6 cellular contexts compared by ENCODE assay signal in genomic region chr19:43984687-43985000, GRCh38. TPM values are rescaled to one million over a fixed set of nuclear protein-coding genes. Genes with fewer than 3 reads are reported as not detected.
DNase-seq lines count a peak whose midpoint lies in the region; ATAC-seq, FAIRE-seq and TF ChIP-seq lines count a peak whose summit lies in the region.

No MANE protein-coding gene starts in this region.

- peak overlapping the region; percentile 80 for H3K9ac ChIP-seq in GM12878 (ENCODE audit: control insufficient read depth, insufficient read depth, low read length)

- H3K36me3 Mint-ChIP-seq in natural killer cell = peaks cover 14% of the 10 kb centered on the region

- TF ChIP-seq CTCF in GM12878 (IDR thresholded peaks at IDR 0.05 in 2 of 3, conservative IDR thresholded peaks at IDR 0.05 in 1 of 3; ENCODE audit: control insufficient read depth in 2 of 3, extremely low read depth in 1 of 3, insufficient read depth in 1 of 3, low read depth in 3 of 3, low read length in 3 of 3) (no peak), natural killer cell (IDR thresholded peaks at IDR 0.05) (no peak)

- H3K4me1 Mint-ChIP-seq in natural killer cell = peaks cover 0 to 5% of the 10 kb centered on the region in 2 donors

- peak overlapping the region; percentile 91 for H3K4me3 Mint-ChIP-seq in natural killer cell

- H3K27me3 ChIP-seq in GM12878 (replicated peaks in 1 of 2; ENCODE audit: control insufficient read depth in 2 of 2, insufficient read depth in 2 of 2, low read length in 1 of 2) = no peaks in the 10 kb centered on the region

- peaks cover 7% of the 10 kb centered on the region for H3K79me2 ChIP-seq in GM12878 (ENCODE audit: control insufficient read depth, insufficient read depth, low read length)

- peak overlapping the region; percentile 94 for H3K4me2 ChIP-seq in GM12878 (ENCODE audit: control insufficient read depth, insufficient read depth)

- no peaks in the 10 kb centered on the region for H3K4me1 ChIP-seq in GM12878 (ENCODE audit: control insufficient read depth, insufficient read depth, low read length)

- no peak for FAIRE-seq in GM12878 (lab: Jason Lieb, UNC)

- CTCF ChIA-PET in GM12878 (lab: Yijun Ruan, JAX) = interaction anchor here (0.5 to 1.5 kb wide), 4 partner anchors 19 to 52 kb away, joined by 4 to 5 read pairs (median 4); no protein-coding TSS in a partner anchor

- RAD21 ChIA-PET in GM12878 (lab: Charles Lee; ENCODE audit: unreplicated experiment) = interaction anchor here (1.0 to 1.6 kb wide), 3 partner anchors 34 to 320 kb away, joined by 3 to 5 read pairs (median 4); partner anchors contain the start of genes ZNF221, ZNF235 and ZNF45

- in situ Hi-C loops in GM12878 (cut with MboI) = no loop called here

- WGBS in GM12878 (ENCODE audit: insufficient coverage, insufficient replicate concordance, low lambda C conversion rate, missing lambda C conversion rate) = 33% methylated on average over 14 of the region's 14 CpGs

- TSS peak; percentile 83 for BruUV-seq in GM12878 (replicated peaks; lab: Mats Ljungman, UMichigan)

- H3K27ac Mint-ChIP-seq in natural killer cell = peak overlapping the region; percentile 63 to 90

- no peak for TF ChIP-seq POLR2A in GM12878 (IDR thresholded peaks at IDR 0.05; ENCODE audit: low read depth, low read length)

- H4K20me1 ChIP-seq in GM12878 (ENCODE audit: control insufficient read depth, insufficient read depth) = no peaks in the 10 kb centered on the region

- ATAC-seq in HG03097 (IDR thresholded peaks at IDR 0.05; ENCODE audit: low FRiP score, unreplicated experiment) (peak; percentile 24), GM12878 (peak; percentile 31), natural killer cell (peak in 2 of 3 donors; percentile 7 to 9)

- peak overlapping the region; percentile 90 for H3K4me3 ChIP-seq in GM12878

- H3K27ac ChIP-seq in GM12878 (ENCODE audit: control insufficient read depth, insufficient read depth) = peak overlapping the region; percentile 71

- intact Hi-C loops in GM12878 (cut with micrococcal nuclease; ENCODE audit: unreplicated experiment) (loop anchor here (1.0 kb wide), 3 partner anchors 18 to 49 kb away; partner anchors contain the start of genes ZNF221, ZNF230 and ZNF45), natural killer cell (cut with micrococcal nuclease) (loop anchor here (1.0 kb wide), 1 partner anchor 18 kb away; the partner anchor contains the start of gene ZNF230)

- H3K9me3 Mint-ChIP-seq in natural killer cell = no peaks in the 10 kb centered on the region

- TF ChIP-seq EP300 in GM12878 (IDR thresholded peaks at IDR 0.05; ENCODE audit: borderline replicate concordance in 1 of 2, control insufficient read depth in 1 of 2, low read depth in 2 of 2, low read length in 2 of 2) = no peak

- SMC1A ChIA-PET in GM12878 (lab: Charles Lee; ENCODE audit: uncharacterized antibody, unreplicated experiment) = interaction anchor here (0.7 to 1.7 kb wide), 6 partner anchors 17 to 110 kb away, joined by 3 to 6 read pairs (median 4); partner anchors contain the start of genes ZNF221 and ZNF45

- no peaks in the 10 kb centered on the region for H3K27me3 Mint-ChIP-seq in natural killer cell (ENCODE audit: low read depth in 2 of 2)

- H2AFZ ChIP-seq in GM12878 (ENCODE audit: control insufficient read depth, low read depth, low read length) = peak overlapping the region; percentile 99

- H3K9me3 ChIP-seq in GM12878 (replicated peaks; ENCODE audit: control insufficient read depth, insufficient read depth, low read length) = peaks cover 2% of the 10 kb centered on the region; the same call in 2 of the 3 replicates

- DNase-seq in GM12878 (ENCODE audit: low read depth, low spot score) (no peak), natural killer cell (no peak), GDM1 (lab: John Stamatoyannopoulos, UW) (no peak), NCI-H1417 treated with DMSO at 0.1 percent for 48 hours (lab: John Stamatoyannopoulos, UW) (no peak), DMS153 (lab: John Stamatoyannopoulos, UW) (no peak)

- no peak for TF ChIP-seq RAD21 in GM12878 (IDR thresholded peaks at IDR 0.05; ENCODE audit: insufficient read depth, low read depth, low read length)

- POLR2A ChIA-PET in GM12878 (lab: Charles Lee) = interaction anchor here (0.8 to 1.2 kb wide), 3 partner anchors 10 to 110 kb away, joined by 3 read pairs; partner anchors contain the start of gene ZNF224

- no peaks in the 10 kb centered on the region; a peak in 2 of 4 replicates for H3K36me3 ChIP-seq in GM12878 (ENCODE audit: control insufficient read depth in 2 of 2, insufficient read depth in 2 of 2, low read length in 1 of 2)

RNA-seq across cellular contexts. Expression of gene ZNF155, which starts 0.7 kb away (rescaled TPM):
- total RNA-seq in GM12878 (2013; cell fraction: nucleolus; rRNA removed) = 35.4 and 44.6 TPM in 2 replicates
- 5.7 and 7.5 TPM in 2 replicates for total RNA-seq in GM12878 (2014; rRNA removed)
- 8.3 and 9.4 TPM in 2 replicates for total RNA-seq in GM12878 (2014; rRNA removed; fragmentation: Illumina TruSeq; extraction: Trizol)
- total RNA-seq in GM12878 (2021) = 5.8 and 6.2 TPM in 2 replicates
- 4.2 TPM for polyA plus RNA-seq in GM12878 (2011; ENCODE audit: low read depth)
- 12.2 and 15.6 TPM in 2 replicates for polyA plus RNA-seq in GM12878 (2011; rRNA removed)
- polyA plus RNA-seq in GM12878 (2011; cell fraction: cytosol; rRNA removed) = 4.5 and 5.1 TPM in 2 replicates
- 9.2 and 11.6 TPM in 2 replicates for polyA plus RNA-seq in GM12878 (2011; cell fraction: nucleus; rRNA removed)
- 5.2 and 5.5 TPM in 2 replicates for polyA plus RNA-seq in GM12878 (2012)
- polyA plus RNA-seq in GM12878 (2014; fragmentation: Illumina TruSeq; extraction: Trizol) = 7.3 and 9.7 TPM in 2 replicates
- polyA plus RNA-seq in GM12878 (2014; fragmentation: Nextera tagmentation; extraction: Ambion mirVana) = 1 to 10 TPM; 2.4 to 3.4 TPM
- 5.0 and 5.6 TPM in 2 replicates for polyA plus RNA-seq in GM12878 (2014; rRNA removed)
- polyA plus RNA-seq in GM12878 (2016; fragmentation: Nextera tagmentation; extraction: Ambion mirVana) = 1 to 10 TPM; 2.8 to 3.9 TPM
- 11.2 and 13.2 TPM in 2 replicates for polyA minus RNA-seq in GM12878 (2011; rRNA and poly(A)+ RNA removed)
- 2.9 and 3.9 TPM in 2 replicates for polyA minus RNA-seq in GM12878 (2011; cell fraction: cytosol; rRNA and poly(A)+ RNA removed)
- polyA minus RNA-seq in GM12878 (2011; cell fraction: nucleus; rRNA and poly(A)+ RNA removed) = 8.1 and 10.1 TPM in 2 replicates
- total RNA-seq in natural killer cell = 1 to 10 TPM; 5.1 to 8.5 (median 6.5) TPM

RNA-seq across cellular contexts. Expression of gene ZNF230, which starts 18.1 kb away (rescaled TPM):
- 24.9 and 29.1 TPM in 2 replicates for total RNA-seq in GM12878 (2013; cell fraction: nucleolus; rRNA removed)
- 2.7 and 4.0 TPM in 2 replicates for total RNA-seq in GM12878 (2014; rRNA removed)
- total RNA-seq in GM12878 (2014; rRNA removed; fragmentation: Illumina TruSeq; extraction: Trizol) = 3.9 and 4.0 TPM in 2 replicates
- total RNA-seq in GM12878 (2021) = 2.3 and 4.1 TPM in 2 replicates
- polyA plus RNA-seq in GM12878 (2011; ENCODE audit: low read depth) = 1.5 TPM
- polyA plus RNA-seq in GM12878 (2011; rRNA removed) = 9.1 and 11.7 TPM in 2 replicates
- polyA plus RNA-seq in GM12878 (2011; cell fraction: cytosol; rRNA removed) = 4.6 and 4.8 TPM in 2 replicates
- 4.5 and 5.9 TPM in 2 replicates for polyA plus RNA-seq in GM12878 (2011; cell fraction: nucleus; rRNA removed)
- polyA plus RNA-seq in GM12878 (2012) = 1.6 and 3.2 TPM in 2 replicates
- polyA plus RNA-seq in GM12878 (2014; fragmentation: Illumina TruSeq; extraction: Trizol) = 3.4 and 3.6 TPM in 2 replicates
- 1 to 10 TPM; 1.8 to 2.5 TPM for polyA plus RNA-seq in GM12878 (2014; fragmentation: Nextera tagmentation; extraction: Ambion mirVana)
- polyA plus RNA-seq in GM12878 (2014; rRNA removed) = 2.6 and 4.0 TPM in 2 replicates
- 1 to 10 TPM; 3.3 to 3.9 TPM for polyA plus RNA-seq in GM12878 (2016; fragmentation: Nextera tagmentation; extraction: Ambion mirVana)
- polyA minus RNA-seq in GM12878 (2011; rRNA and poly(A)+ RNA removed) = 12.1 and 15.7 TPM in 2 replicates
- polyA minus RNA-seq in GM12878 (2011; cell fraction: cytosol; rRNA and poly(A)+ RNA removed) = 3.5 and 5.3 TPM in 2 replicates
- polyA minus RNA-seq in GM12878 (2011; cell fraction: nucleus; rRNA and poly(A)+ RNA removed) = 9.2 and 13.1 TPM in 2 replicates
- total RNA-seq in natural killer cell = 1 to 10 TPM; 2.3 to 6.3 (median 3.4) TPM

RNA-seq across cellular contexts. Expression of gene ZNF221, which starts 33.6 kb away (rescaled TPM):
- total RNA-seq in GM12878 (2013; cell fraction: nucleolus; rRNA removed) = 37.7 and 41.4 TPM in 2 replicates
- 0.33 and 0.45 TPM in 2 replicates for total RNA-seq in GM12878 (2014; rRNA removed)
- 0.72 and 0.74 TPM in 2 replicates for total RNA-seq in GM12878 (2014; rRNA removed; fragmentation: Illumina TruSeq; extraction: Trizol)
- total RNA-seq in GM12878 (2021) = 0.46 and 0.51 TPM in 2 replicates
- 0.85 TPM for polyA plus RNA-seq in GM12878 (2011; ENCODE audit: low read depth)
- 1.7 and 2.8 TPM in 2 replicates for polyA plus RNA-seq in GM12878 (2011; rRNA removed)
- 0.46 and 1.0 TPM in 2 replicates for polyA plus RNA-seq in GM12878 (2011; cell fraction: cytosol; rRNA removed)
- polyA plus RNA-seq in GM12878 (2011; cell fraction: nucleus; rRNA removed) = 2.8 and 2.9 TPM in 2 replicates
- polyA plus RNA-seq in GM12878 (2012) = 0.45 and 0.55 TPM in 2 replicates
- polyA plus RNA-seq in GM12878 (2014; fragmentation: Illumina TruSeq; extraction: Trizol) = 0.29 and 0.60 TPM in 2 replicates
- under 1 TPM; 0.16 to 0.47 TPM for polyA plus RNA-seq in GM12878 (2014; fragmentation: Nextera tagmentation; extraction: Ambion mirVana)
- polyA plus RNA-seq in GM12878 (2014; rRNA removed) = 0.17 and 0.23 TPM in 2 replicates
- polyA plus RNA-seq in GM12878 (2016; fragmentation: Nextera tagmentation; extraction: Ambion mirVana) = under 1 TPM in 1 of 2 experiments, not detected in 1; 0.15 TPM
- polyA minus RNA-seq in GM12878 (2011; rRNA and poly(A)+ RNA removed) = 3.0 and 5.4 TPM in 2 replicates
- 1.0 and 2.4 TPM in 2 replicates for polyA minus RNA-seq in GM12878 (2011; cell fraction: cytosol; rRNA and poly(A)+ RNA removed)
- 3.9 and 5.0 TPM in 2 replicates for polyA minus RNA-seq in GM12878 (2011; cell fraction: nucleus; rRNA and poly(A)+ RNA removed)
- total RNA-seq in natural killer cell = 1 to 10 TPM; 1.9 to 2.7 (median 2.2) TPM

RNA-seq across cellular contexts. Expression of gene ZNF222, which starts 40.5 kb away (rescaled TPM):
- total RNA-seq in GM12878 (2013; cell fraction: nucleolus; rRNA removed) = 8.6 and 8.8 TPM in 2 replicates
- total RNA-seq in GM12878 (2014; rRNA removed) (4.0 and 4.1 TPM in 2 replicates), GM12878 (2014; rRNA removed; fragmentation: Illumina TruSeq; extraction: Trizol) (4.6 and 5.6 TPM in 2 replicates), GM12878 (2021) (2.9 and 3.9 TPM in 2 replicates), natural killer cell (1 to 10 TPM; 5.6 to 7.6 (median 5.7) TPM)
- polyA plus RNA-seq in GM12878 (2011; ENCODE audit: low read depth) = 3.0 TPM
- polyA plus RNA-seq in GM12878 (2011; rRNA removed) (5.9 and 8.7 TPM in 2 replicates), GM12878 (2014; fragmentation: Illumina TruSeq; extraction: Trizol) (4.4 and 7.4 TPM in 2 replicates), GM12878 (2014; fragmentation: Nextera tagmentation; extraction: Ambion mirVana) (1 to 10 TPM; 3.3 to 4.7 TPM), GM12878 (2014; rRNA removed) (3.2 and 4.6 TPM in 2 replicates), GM12878 (2016; fragmentation: Nextera tagmentation; extraction: Ambion mirVana) (1 to 10 TPM; 2.3 to 2.4 TPM)
- polyA plus RNA-seq in GM12878 (2011; cell fraction: cytosol; rRNA removed) = 2.9 and 3.2 TPM in 2 replicates
- polyA plus RNA-seq in GM12878 (2011; cell fraction: nucleus; rRNA removed) = 3.2 and 4.6 TPM in 2 replicates
- polyA plus RNA-seq in GM12878 (2012) = 3.8 and 5.9 TPM in 2 replicates
- 5.3 and 6.1 TPM in 2 replicates for polyA minus RNA-seq in GM12878 (2011; rRNA and poly(A)+ RNA removed)
- polyA minus RNA-seq in GM12878 (2011; cell fraction: cytosol; rRNA and poly(A)+ RNA removed) = 1.0 and 1.2 TPM in 2 replicates
- polyA minus RNA-seq in GM12878 (2011; cell fraction: nucleus; rRNA and poly(A)+ RNA removed) = 2.1 and 4.1 TPM in 2 replicates

RNA-seq across cellular contexts. Expression of gene ZNF45, which starts 49.6 kb away (rescaled TPM):
- total RNA-seq in GM12878 (2013; cell fraction: nucleolus; rRNA removed) = 41.7 and 45.2 TPM in 2 replicates
- 16.6 and 18.5 TPM in 2 replicates for total RNA-seq in GM12878 (2014; rRNA removed)
- total RNA-seq in GM12878 (2014; rRNA removed; fragmentation: Illumina TruSeq; extraction: Trizol) = 20.7 and 22.3 TPM in 2 replicates
- total RNA-seq in GM12878 (2021) = 15.0 and 15.6 TPM in 2 replicates
- polyA plus RNA-seq in GM12878 (2011; ENCODE audit: low read depth) = 8.8 TPM
- polyA plus RNA-seq in GM12878 (2011; rRNA removed) = 22.5 and 24.5 TPM in 2 replicates
- 17.2 and 20.7 TPM in 2 replicates for polyA plus RNA-seq in GM12878 (2011; cell fraction: cytosol; rRNA removed)
- 25.9 and 28.4 TPM in 2 replicates for polyA plus RNA-seq in GM12878 (2011; cell fraction: nucleus; rRNA removed)
- 8.5 and 10.3 TPM in 2 replicates for polyA plus RNA-seq in GM12878 (2012)
- polyA plus RNA-seq in GM12878 (2014; fragmentation: Illumina TruSeq; extraction: Trizol) = 23.1 and 27.9 TPM in 2 replicates
- polyA plus RNA-seq in GM12878 (2014; fragmentation: Nextera tagmentation; extraction: Ambion mirVana) = 1 to 10 TPM; 4.2 to 5.0 TPM
- 12.3 and 16.7 TPM in 2 replicates for polyA plus RNA-seq in GM12878 (2014; rRNA removed)
- 10 to 100 TPM; 11.5 to 13.7 TPM for polyA plus RNA-seq in GM12878 (2016; fragmentation: Nextera tagmentation; extraction: Ambion mirVana)
- polyA minus RNA-seq in GM12878 (2011; rRNA and poly(A)+ RNA removed) = 31.2 and 44.9 TPM in 2 replicates
- 6.7 and 14.5 TPM in 2 replicates for polyA minus RNA-seq in GM12878 (2011; cell fraction: cytosol; rRNA and poly(A)+ RNA removed)
- polyA minus RNA-seq in GM12878 (2011; cell fraction: nucleus; rRNA and poly(A)+ RNA removed) = 18.5 and 20.5 TPM in 2 replicates
- 10 to 100 TPM; 10.6 to 24.3 (median 14.5) TPM for total RNA-seq in natural killer cell
